1 cellular context compared by ENCODE assay signal in genomic region chr4:22962186-22962786, GRCh38.
TF ChIP-seq lines count a peak whose summit lies in the region.

No MANE protein-coding gene starts in this region.

TF ChIP-seq in GM23338, 12 proteins besides CTCF, POLR2A, EP300 and RAD21 (continued from another document):
- TF ChIP-seq REST (IDR thresholded peaks at IDR 0.05; ENCODE audit: unreplicated experiment) = no peak
- TF ChIP-seq CREB1 (CRISPR knock-in tag; IDR thresholded peaks at IDR 0.05; ENCODE audit: low read depth) = no peak
- no peak for TF ChIP-seq ZNF114 (CRISPR knock-in tag; IDR thresholded peaks at IDR 0.05)
- TF ChIP-seq POLR2AphosphoS5 (IDR thresholded peaks at IDR 0.05; ENCODE audit: low read depth) = no peak
- TF ChIP-seq ETS1 (IDR thresholded peaks at IDR 0.05) = no peak
